ENCODE assay signal across 8 cellular contexts in genomic region chr9:95852059-95853032, GRCh38. TPM values are rescaled to one million over a fixed set of nuclear protein-coding genes. Genes with fewer than 3 reads are reported as not detected.
DNase-seq lines count a peak whose midpoint lies in the region; ATAC-seq and TF ChIP-seq lines count a peak whose summit lies in the region.

No MANE protein-coding gene starts in this region.

- no peaks in the 10 kb centered on the region for H3K27me3 Mint-ChIP-seq in activated T-cell treated with anti-CD3 and anti-CD28 coated beads, Interleukin-2, amount 50 U/mL, for 24 hours

- H3K36me3 ChIP-seq in kidney epithelial cell (ENCODE audit: control insufficient read depth, insufficient read depth, low read length) = no peaks in the 10 kb centered on the region

- H3K27me3 ChIP-seq in kidney epithelial cell (ENCODE audit: control insufficient read depth, insufficient read depth, low read length) = no peaks in the 10 kb centered on the region

- no peaks in the 10 kb centered on the region for H3K9me3 Mint-ChIP-seq in activated T-cell treated with anti-CD3 and anti-CD28 coated beads, Interleukin-2, amount 50 U/mL, for 24 hours

- no peak for TF ChIP-seq CTCF in kidney epithelial cell (IDR thresholded peaks at IDR 0.05; ENCODE audit: insufficient read depth, low read length, poor library complexity, severe bottlenecking)

- H3K4me1 Mint-ChIP-seq in activated T-cell treated with anti-CD3 and anti-CD28 coated beads, Interleukin-2, amount 50 U/mL, for 24 hours (ENCODE audit: low read depth) = peaks cover 39% of the 10 kb centered on the region

- DNase-seq in activated T-cell treated with anti-CD3 and anti-CD28 coated beads, Interleukin-2, amount 50 U/mL, for 24 hours = no peak
- no peak for DNase-seq in activated T-cell treated with anti-CD3 and anti-CD28 coated beads for 4 hours
- DNase-seq in NCI-H2196 treated with DMSO at 0.1 percent for 48 hours (lab: John Stamatoyannopoulos, UW; ENCODE audit: unreplicated experiment) = peak; percentile 29
- DNase-seq in kidney epithelial cell (ENCODE audit: low read depth) = peak; percentile 86
- DNase-seq in inferior parietal cortex (ENCODE audit: extremely low spot score) = no peak
- no peak for DNase-seq in RPMI8226
- no peak for DNase-seq in NCI-H2171 (lab: John Stamatoyannopoulos, UW)

- ATAC-seq in HG02623 (IDR thresholded peaks at IDR 0.05; ENCODE audit: unreplicated experiment) = peak; percentile 95

- peak overlapping the region; percentile 89 for H3K27ac Mint-ChIP-seq in activated T-cell treated with anti-CD3 and anti-CD28 coated beads, Interleukin-2, amount 50 U/mL, for 24 hours

- peaks cover 10% of the 10 kb centered on the region for H3K36me3 Mint-ChIP-seq in activated T-cell treated with anti-CD3 and anti-CD28 coated beads, Interleukin-2, amount 50 U/mL, for 24 hours (ENCODE audit: low read depth)

- H3K4me3 ChIP-seq in kidney epithelial cell (ENCODE audit: low read depth, low read length) = no peak overlapping the region

- H3K4me3 Mint-ChIP-seq in activated T-cell treated with anti-CD3 and anti-CD28 coated beads, Interleukin-2, amount 50 U/mL, for 24 hours = peak overlapping the region; percentile 44

RNA-seq across cellular contexts. Expression of gene ERCC6L2, which starts 23.1 kb away (rescaled TPM):
- 50.8 and 54.5 TPM in 2 replicates for total RNA-seq in kidney epithelial cell

Comparison
In these comparisons a context has a peak if more than half of its experiments do, and no peak if none do; other contexts are left out.
1. DNase-seq: peak in NCI-H2196 treated with DMSO at 0.1 percent for 48 hours (single experiment) and kidney epithelial cell (single experiment); none in activated T-cell treated with anti-CD3 and anti-CD28 coated beads, Interleukin-2, amount 50 U/mL, for 24 hours (single experiment), activated T-cell treated with anti-CD3 and anti-CD28 coated beads for 4 hours (single experiment), inferior parietal cortex (single experiment), RPMI8226 (single experiment) and NCI-H2171 (single experiment).